ENCODE assay signal across 8 cellular contexts in the genomic region with DNA sequence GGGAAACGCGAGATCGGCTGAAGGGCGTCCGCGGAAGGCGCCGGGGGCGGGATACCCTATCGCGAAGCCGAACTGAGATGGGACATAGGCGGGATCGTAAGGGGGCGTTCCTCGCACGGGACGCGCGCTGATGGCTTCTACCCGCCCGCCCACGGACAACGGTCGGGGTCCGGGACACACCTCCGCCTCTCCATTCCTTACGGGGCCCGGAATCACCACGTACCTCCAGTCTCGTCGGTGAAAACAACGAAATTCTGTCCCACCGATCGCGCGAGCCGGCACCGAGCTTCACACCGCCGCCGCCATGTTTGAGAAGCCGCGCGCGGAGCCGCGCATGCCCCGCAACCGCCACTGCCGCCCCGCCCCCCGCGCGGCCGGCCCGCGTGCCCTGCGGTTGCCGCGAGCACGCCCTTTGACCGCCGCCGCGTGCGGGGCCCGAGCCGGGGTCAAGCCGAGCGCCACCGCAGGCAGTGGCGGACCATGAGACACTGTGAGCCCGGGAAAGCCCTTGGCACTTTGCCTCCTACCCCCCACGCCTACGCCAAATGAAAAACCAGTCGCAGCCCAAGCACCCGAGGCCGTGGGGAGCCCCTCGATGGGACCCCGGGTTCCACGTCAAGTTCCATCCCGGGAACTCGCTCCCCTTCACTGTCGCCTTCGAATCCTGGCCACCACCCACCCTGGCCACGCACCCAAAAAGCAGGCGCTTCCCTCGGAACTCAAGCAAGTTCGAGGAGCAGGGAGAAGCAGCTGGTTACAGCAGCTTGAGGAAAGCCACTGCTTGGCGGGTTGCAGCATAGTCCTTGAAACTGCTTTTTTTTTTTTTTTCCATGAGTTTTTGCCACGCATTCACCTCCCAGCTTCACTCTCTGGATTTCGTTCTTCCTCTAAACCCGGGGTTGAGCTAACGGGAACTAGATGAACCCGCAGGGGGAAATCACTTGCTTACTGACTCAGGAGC. TPM values are rescaled to one million over a fixed set of nuclear protein-coding genes. Genes with fewer than 3 reads are reported as not detected.
DNase-seq lines count a peak whose midpoint lies in the region; ATAC-seq, FAIRE-seq and TF ChIP-seq lines count a peak whose summit lies in the region.

A gene (minus strand): TSS at position 320 of the 961 bp plus-strand sequence. CDS start 20,617 bp downstream, outside the sequence.

- H3K9me3 ChIP-seq in neuronal stem cell (replicated peaks in 1 of 2; ENCODE audit: control insufficient read depth in 2 of 2, insufficient read depth in 1 of 2, low read depth in 1 of 2, low read length in 2 of 2) (no peaks in the 10 kb centered on the region), uterus (no peaks in the 10 kb centered on the region)

- no peak within 1 kb of the TSS for H2BK12ac ChIP-seq in neuronal stem cell (ENCODE audit: low read length)

- no peak within 1 kb of the TSS for H4K8ac ChIP-seq in neuronal stem cell (ENCODE audit: low read depth, low read length)

- H4K91ac ChIP-seq in neuronal stem cell (ENCODE audit: low read depth, low read length, poor library complexity), result no peak within 1 kb of the TSS

- no peak within 1 kb of the TSS for H2AK5ac ChIP-seq in neuronal stem cell (ENCODE audit: low read depth, low read length)

- no peak within 1 kb of the TSS for H3K4ac ChIP-seq in neuronal stem cell (ENCODE audit: low read length)

- H2AFZ ChIP-seq in neuronal stem cell (ENCODE audit: low read length), result peak within 1 kb of the TSS; percentile 92

- no peak within 1 kb of the TSS for H2BK5ac ChIP-seq in neuronal stem cell (ENCODE audit: low read length)

- intact Hi-C loops in uterus (cut with DNase I; ENCODE audit: low total_unique reads), result no loop called here

- TF ChIP-seq POLR2A in uterus (IDR thresholded peaks at IDR 0.05), result no peak

- ATAC-seq in GM19455 (IDR thresholded peaks at IDR 0.05; ENCODE audit: unreplicated experiment), result no peak

- no CpG with 5 or more reads among the region's 96 CpGs for WGBS in neuronal stem cell (ENCODE audit: extremely low coverage in 2 of 2, insufficient read length in 2 of 2, insufficient replicate concordance in 1 of 2), 2 donors

- H2BK15ac ChIP-seq in neuronal stem cell (ENCODE audit: low read length), result peak within 1 kb of the TSS; percentile 67

- H3K36me3 ChIP-seq in neuronal stem cell (replicated peaks in 1 of 2; ENCODE audit: control insufficient read depth in 2 of 2, insufficient read depth in 2 of 2, low read length in 2 of 2), result no peaks in the 10 kb centered on the region
- H3K36me3 ChIP-seq in uterus, result no peaks in the 10 kb centered on the region

- no peak within 1 kb of the TSS for H2BK120ac ChIP-seq in neuronal stem cell (ENCODE audit: low read depth, low read length)

- H3K79me1 ChIP-seq in neuronal stem cell (ENCODE audit: low read depth, low read length), result no peaks in the 10 kb centered on the region

- peak; percentile 36 to 84 (median 78) for DNase-seq in NCI-H1417 (lab: John Stamatoyannopoulos, UW)
- no peak for DNase-seq in NCI-H1417 treated with DMSO at 0.1 percent for 48 hours (lab: John Stamatoyannopoulos, UW)
- DNase-seq in NCI-H774 (lab: John Stamatoyannopoulos, UW), result peak; percentile 7
- DNase-seq in activated gamma-delta T cell treated with Interleukin-2 at 50 U/mL for 16 hours, result peak; percentile 4
- peak; percentile 39 to 58 for DNase-seq in frontal cortex (ENCODE audit: low spot score in 2 of 2)
- DNase-seq in neuronal stem cell (ENCODE audit: low spot score), result peak; percentile 36
- DNase-seq in uterus, result peak; percentile 20 to 43

- peak within 1 kb of the TSS; percentile 66 for H3K27ac ChIP-seq in neuronal stem cell (replicated peaks; ENCODE audit: low read length)
- H3K27ac ChIP-seq in uterus, result peak within 1 kb of the TSS; percentile 39 to 76

- H3K9ac ChIP-seq in neuronal stem cell (ENCODE audit: low read depth, low read length, poor library complexity), result peak within 1 kb of the TSS; percentile 84

- TF ChIP-seq CTCF in uterus (IDR thresholded peaks at IDR 0.05), result no peak

- peak within 1 kb of the TSS; percentile 54 for H3K4me2 ChIP-seq in neuronal stem cell (ENCODE audit: insufficient read depth, low read length, poor library complexity, severe bottlenecking)

- peak within 1 kb of the TSS; percentile 70 to 86 for H3K4me3 ChIP-seq in neuronal stem cell (ENCODE audit: low read length in 2 of 2)
- H3K4me3 ChIP-seq in uterus, result peak within 1 kb of the TSS; percentile 42 to 58

- H3K4me1 ChIP-seq in neuronal stem cell (ENCODE audit: control insufficient read depth in 2 of 2, insufficient read depth in 1 of 2, low read depth in 1 of 2, low read length in 2 of 2), result peaks cover 0 to 2% of the 10 kb centered on the region in 2 donors
- H3K4me1 ChIP-seq in uterus, result no peaks in the 10 kb centered on the region

- no peak within 1 kb of the TSS for H3K23ac ChIP-seq in neuronal stem cell (ENCODE audit: low read depth, low read length, poor library complexity)

- H3K14ac ChIP-seq in neuronal stem cell (ENCODE audit: low read length), result no peak within 1 kb of the TSS

- FAIRE-seq in frontal cortex (lab: Jason Lieb, UNC), result no peak

- peak within 1 kb of the TSS; percentile 85 for H3K18ac ChIP-seq in neuronal stem cell (ENCODE audit: low read length)

- no peaks in the 10 kb centered on the region for H3K27me3 ChIP-seq in neuronal stem cell (ENCODE audit: control insufficient read depth in 3 of 3, insufficient read depth in 3 of 3, low read depth in 1 of 3, low read length in 3 of 3)
- H3K27me3 ChIP-seq in uterus, result no peaks in the 10 kb centered on the region

RNA-seq across cellular contexts. Expression of the gene that starts here (rescaled TPM):
- total RNA-seq in frontal cortex (13.9 TPM), uterus (10 to 100 TPM in 1 of 4 donors, 1 to 10 TPM in 2, under 1 TPM in 1; 0.26 to 15.8 (median 5.7) TPM)
- 17.1 TPM for polyA plus RNA-seq in neuronal stem cell (2013, experiment 1 of 2)
- polyA plus RNA-seq in neuronal stem cell (2013, experiment 2 of 2), result 18.2 TPM
